3 cellular contexts compared by ENCODE assay signal in genomic region chr15:65599677-65600076, GRCh38.
"Had no signal": no experiment of that assay in that cellular context is flagged by ENCODE, and none has a peak within 500 bp of the region (broad histone marks: within the 10 kb centered on the region; RNA-seq: fewer than 3 reads in every experiment).

No MANE protein-coding gene starts in this region.

- ATAC-seq: GM12878 had no signal

- H3K4me3 ChIP-seq: GM12878 had no signal

- DNase-seq: GDM1, GF-D8 had no signal
